In genomic region chr10:7541137-7542087, GRCh38 we compare ENCODE assay signal across 14 cellular contexts.
A peak's percentile ranks its signal among the peaks of the same experiment; 100 is the strongest.
DNase-seq lines count a peak whose midpoint lies in the region; ATAC-seq and TF ChIP-seq lines count a peak whose summit lies in the region.
"Had no signal": no experiment of that assay in that cellular context is flagged by ENCODE, and none has a peak within 500 bp of the region (broad histone marks: within the 10 kb centered on the region; RNA-seq: fewer than 3 reads in every experiment).

No MANE protein-coding gene starts in this region.

- TF ChIP-seq CTCF in fibroblast of lung (conservative IDR thresholded peaks at IDR 0.05 in 1 of 2, IDR thresholded peaks at IDR 0.05 in 1 of 2; ENCODE audit: low read depth in 1 of 2, low read length in 2 of 2) (no peak), thyroid gland (IDR thresholded peaks at IDR 0.05) (no peak)

- peaks cover 16 to 30% of the 10 kb centered on the region in 2 donors for H3K9me3 Mint-ChIP-seq in activated naive CD4-positive, alpha-beta T cell treated with anti-CD3 and anti-CD28 coated beads, Interleukin-2, amount 50 U/mL, for 72 hours
- H3K9me3 Mint-ChIP-seq in activated CD8-positive, alpha-beta memory T cell treated with anti-CD3 and anti-CD28 coated beads, Interleukin-2, amount 10 ng/mL, durations not matched to agents 7 days and 5 days (ENCODE audit: low read depth) = peaks cover 4% of the 10 kb centered on the region

- H4K91ac ChIP-seq in mesenchymal stem cell (ENCODE audit: low read length) = no peak overlapping the region

- H3K23ac ChIP-seq in mesenchymal stem cell (ENCODE audit: low read length in 2 of 2) = no peak overlapping the region

- TF ChIP-seq POLR2A in thyroid gland (IDR thresholded peaks at IDR 0.05) = no peak

- no peak overlapping the region for H3K4me3 ChIP-seq in fibroblast of lung (replicated peaks in 1 of 4; ENCODE audit: control extremely low read depth in 1 of 4, insufficient read depth in 1 of 4, low read depth in 3 of 4, low read length in 4 of 4)
- H3K4me3 ChIP-seq in mesenchymal stem cell (ENCODE audit: insufficient read depth in 1 of 2, low read depth in 1 of 2, low read length in 2 of 2) = peak overlapping the region in 1 of 2 experiments; percentile 10
- H3K4me3 ChIP-seq in thyroid gland (replicated peaks in 1 of 3) = no peak overlapping the region

- H3K27me3 Mint-ChIP-seq in activated CD8-positive, alpha-beta memory T cell treated with anti-CD3 and anti-CD28 coated beads, Interleukin-2, amount 10 ng/mL, durations not matched to agents 7 days and 5 days = no peaks in the 10 kb centered on the region

- WGBS in mesenchymal stem cell = 31% methylated on average over 17 of the region's 22 CpGs
- 46 to 48% methylated on average over 20 to 22 of the region's 22 CpGs for whole genome bisulfite sequencing in thyroid gland, 2 donors

- no peak overlapping the region for H3K14ac ChIP-seq in mesenchymal stem cell (ENCODE audit: low read length in 2 of 2)

- H4K8ac ChIP-seq in mesenchymal stem cell (ENCODE audit: low read length) = no peak overlapping the region

- no peak overlapping the region for H3K4me3 Mint-ChIP-seq in activated CD8-positive, alpha-beta memory T cell treated with anti-CD3 and anti-CD28 coated beads, Interleukin-2, amount 10 ng/mL, durations not matched to agents 7 days and 5 days

- no peak overlapping the region for H2AK5ac ChIP-seq in mesenchymal stem cell (ENCODE audit: low read length, severe bottlenecking)

- H3K79me1 ChIP-seq in mesenchymal stem cell (replicated peaks; ENCODE audit: low read length, poor library complexity, severe bottlenecking) = no peaks in the 10 kb centered on the region

- H3K27ac ChIP-seq in fibroblast of lung (ENCODE audit: insufficient read depth, low read length) = no peak overlapping the region
- H3K27ac ChIP-seq in mesenchymal stem cell (ENCODE audit: low read length, poor library complexity, severe bottlenecking) = no peak overlapping the region
- H3K27ac ChIP-seq in thyroid gland = no peak overlapping the region
- H3K27ac ChIP-seq: HL-60, parathyroid adenoma had no signal

- no peak for ATAC-seq in HG03175 (IDR thresholded peaks at IDR 0.05; ENCODE audit: unreplicated experiment)
- no peak for ATAC-seq in activated naive CD4-positive, alpha-beta T cell treated with anti-CD3 and anti-CD28 coated beads, Interleukin-2, amount 50 U/mL, for 72 hours
- no peak for ATAC-seq in activated CD8-positive, alpha-beta memory T cell treated with anti-CD3 and anti-CD28 coated beads, Interleukin-2, amount 10 ng/mL, durations not matched to agents 7 days and 5 days

- H3K4me1 Mint-ChIP-seq in activated CD8-positive, alpha-beta memory T cell treated with anti-CD3 and anti-CD28 coated beads, Interleukin-2, amount 10 ng/mL, durations not matched to agents 7 days and 5 days = peaks cover 10% of the 10 kb centered on the region

- H2AFZ ChIP-seq in fibroblast of lung (ENCODE audit: low read length) = no peak overlapping the region
- no peak overlapping the region for H2AFZ ChIP-seq in mesenchymal stem cell (ENCODE audit: low read depth, low read length)
- H2AFZ ChIP-seq: parathyroid adenoma had no signal

- H4K20me1 ChIP-seq in fibroblast of lung (ENCODE audit: control insufficient read depth, extremely low read depth, insufficient read depth, low read length) = no peaks in the 10 kb centered on the region

- H3K27me3 ChIP-seq in fibroblast of lung (ENCODE audit: control insufficient read depth, insufficient read depth, low read length) = no peaks in the 10 kb centered on the region
- H3K27me3 ChIP-seq in mesenchymal stem cell (ENCODE audit: control insufficient read depth in 1 of 2, insufficient read depth in 1 of 2, low read length in 2 of 2) = peaks cover 0 to 20% of the 10 kb centered on the region in 2 experiments
- H3K27me3 ChIP-seq in thyroid gland = no peaks in the 10 kb centered on the region

- H2BK15ac ChIP-seq in mesenchymal stem cell (ENCODE audit: low read depth, poor library complexity, severe bottlenecking) = no peak overlapping the region

- H2BK120ac ChIP-seq in mesenchymal stem cell (ENCODE audit: low read depth, low read length) = no peak overlapping the region

- peak; percentile 85 for DNase-seq in M059J (ENCODE audit: low read depth)
- peak; percentile 31 to 66 for DNase-seq in fibroblast of lung (ENCODE audit: low read depth in 2 of 2)
- peak; percentile 76 for DNase-seq in mesenchymal stem cell
- peak; percentile 33 to 44 for DNase-seq in thyroid gland
- no peak for DNase-seq in KBM-7
- no peak for DNase-seq in activated naive CD4-positive, alpha-beta T cell treated with anti-CD3 and anti-CD28 coated beads, Interleukin-2, amount 50 U/mL, for 72 hours (ENCODE audit: low spot score in 2 of 2)
- no peak for DNase-seq in activated CD8-positive, alpha-beta memory T cell treated with anti-CD3 and anti-CD28 coated beads, Interleukin-2, amount 10 ng/mL, durations not matched to agents 7 days and 5 days
- DNase-seq: activated CD4-positive, alpha-beta T cell treated with anti-CD3 and anti-CD28 coated beads, Interleukin-2, amount 50 U/mL, for 4 hours; glutamatergic neuron; GOT3; NCI-H1930 had no signal

- H3K9ac ChIP-seq in fibroblast of lung (ENCODE audit: insufficient read depth, low read length) = no peak overlapping the region
- H3K9ac ChIP-seq in mesenchymal stem cell (ENCODE audit: low read length) = peak overlapping the region; percentile 74
- H3K9ac ChIP-seq: parathyroid adenoma had no signal

- H3K9me3 ChIP-seq in fibroblast of lung (ENCODE audit: control insufficient read depth, insufficient read depth, low read depth, low read length) (no peaks in the 10 kb centered on the region), mesenchymal stem cell (ENCODE audit: control insufficient read depth, low read length) (peaks cover 7% of the 10 kb centered on the region), thyroid gland (no peaks in the 10 kb centered on the region)

- intact Hi-C loops in thyroid gland (cut with DNase I) = no loop called here

- CTCF ChIA-PET in activated CD8-positive, alpha-beta memory T cell treated with anti-CD3 and anti-CD28 coated beads, Interleukin-2, amount 10 ng/mL, durations not matched to agents 7 days and 5 days (lab: Charles Lee) = no interaction called here

- H3K36me3 ChIP-seq in fibroblast of lung (ENCODE audit: control insufficient read depth, insufficient read depth, low read length) (no peaks in the 10 kb centered on the region), mesenchymal stem cell (ENCODE audit: control insufficient read depth in 1 of 2, insufficient read depth in 2 of 2, low read depth in 1 of 2, low read length in 2 of 2) (no peaks in the 10 kb centered on the region), thyroid gland (no peaks in the 10 kb centered on the region)

- H3K18ac ChIP-seq in mesenchymal stem cell (ENCODE audit: low read depth in 1 of 2, low read length in 2 of 2) = no peak overlapping the region

- H3K36me3 Mint-ChIP-seq in activated naive CD4-positive, alpha-beta T cell treated with anti-CD3 and anti-CD28 coated beads, Interleukin-2, amount 50 U/mL, for 72 hours = peaks cover 20 to 22% of the 10 kb centered on the region in 2 donors
- peaks cover 2% of the 10 kb centered on the region for H3K36me3 Mint-ChIP-seq in activated CD8-positive, alpha-beta memory T cell treated with anti-CD3 and anti-CD28 coated beads, Interleukin-2, amount 10 ng/mL, durations not matched to agents 7 days and 5 days

- no peaks in the 10 kb centered on the region for H3K79me2 ChIP-seq in fibroblast of lung (ENCODE audit: control insufficient read depth, insufficient read depth, low read length)
- H3K79me2 ChIP-seq: parathyroid adenoma had no signal

- no peak overlapping the region for H2BK5ac ChIP-seq in mesenchymal stem cell (ENCODE audit: low read depth, low read length, poor library complexity, severe bottlenecking)

- H3K4ac ChIP-seq in mesenchymal stem cell (ENCODE audit: low read depth in 1 of 2, low read length in 2 of 2) = peak overlapping the region in 1 of 2 experiments; percentile 24

- no peak overlapping the region for H3K4me2 ChIP-seq in fibroblast of lung (ENCODE audit: extremely low read depth, insufficient read depth, low read length)
- no peak overlapping the region for H3K4me2 ChIP-seq in mesenchymal stem cell (ENCODE audit: low read length, poor library complexity, severe bottlenecking)

- no peak overlapping the region for H3K27ac Mint-ChIP-seq in activated naive CD4-positive, alpha-beta T cell treated with anti-CD3 and anti-CD28 coated beads, Interleukin-2, amount 50 U/mL, for 72 hours
- no peak overlapping the region for H3K27ac Mint-ChIP-seq in activated CD8-positive, alpha-beta memory T cell treated with anti-CD3 and anti-CD28 coated beads, Interleukin-2, amount 10 ng/mL, durations not matched to agents 7 days and 5 days

- H3K4me1 ChIP-seq in fibroblast of lung (ENCODE audit: control insufficient read depth, extremely low read depth, insufficient read depth, low read length) (no peaks in the 10 kb centered on the region), mesenchymal stem cell (ENCODE audit: control insufficient read depth, insufficient read depth, low read depth, low read length) (peaks cover 2% of the 10 kb centered on the region), thyroid gland (peaks cover 4 to 11% of the 10 kb centered on the region in 2 donors)
- H3K4me1 ChIP-seq: parathyroid adenoma had no signal

- in situ Hi-C loops in KBM-7 (cut with MboI; ENCODE audit: low pct_unique_long_range_greater_than_20kb, low sequenced_read_pairs) = no loop called here

- no peak overlapping the region for H2BK12ac ChIP-seq in mesenchymal stem cell (ENCODE audit: low read length in 2 of 2)

Comparison
In these comparisons a context has a peak if more than half of its experiments do, and no peak if none do; other contexts are left out.
1. DNase-seq: peak in M059J (single experiment), fibroblast of lung (2 of 2), mesenchymal stem cell (single experiment) and thyroid gland (2 of 2); none in KBM-7 (single experiment), activated naive CD4-positive, alpha-beta T cell treated with anti-CD3 and anti-CD28 coated beads, Interleukin-2, amount 50 U/mL, for 72 hours (0 of 2) and activated CD8-positive, alpha-beta memory T cell treated with anti-CD3 and anti-CD28 coated beads, Interleukin-2, amount 10 ng/mL, durations not matched to agents 7 days and 5 days (single experiment).